1 cellular context compared by ENCODE assay signal in genomic region chr17:59892849-59893616, GRCh38.
A peak's percentile ranks its signal among the peaks of the same experiment; 100 is the strongest.
TF ChIP-seq lines count a peak whose summit lies in the region.

Gene RPS6KB1 (plus strand): TSS chr17:59893121. CDS start chr17:59893185, 64 bp downstream.
Gene TUBD1 (minus strand): TSS chr17:59892943. CDS start chr17:59891002, 1,941 bp downstream.

TF ChIP-seq in HepG2, 621 proteins besides CTCF, POLR2A, EP300 and RAD21 (continued from another document and continues in another):
- TF ChIP-seq REST (IDR thresholded peaks at IDR 0.05; ENCODE audit: borderline replicate concordance in 1 of 2, low read depth in 1 of 2, low read length in 2 of 2): peak in 1 of 2 experiments; percentile 65; a peak in 1 of 4 replicates
- TF ChIP-seq ZNF616 (CRISPR knock-in tag; IDR thresholded peaks at IDR 0.05; ENCODE audit: low read depth): peak; percentile 90
- TF ChIP-seq NFYB (CRISPR knock-in tag; IDR thresholded peaks at IDR 0.05): peak; percentile 62
- TF ChIP-seq ZNF547 (CRISPR knock-in tag; IDR thresholded peaks at IDR 0.05): no peak; the same call in 1 of the 2 replicates
- TF ChIP-seq KDM6A (CRISPR knock-in tag; IDR thresholded peaks at IDR 0.05; ENCODE audit: low read depth): no peak
- TF ChIP-seq MAF1 (CRISPR knock-in tag; IDR thresholded peaks at IDR 0.05; ENCODE audit: borderline replicate concordance): 0 out of 2 replicates have a peak, but pooled peaks have one; percentile 59
- no peak for TF ChIP-seq NONO (IDR thresholded peaks at IDR 0.05)
- peak; percentile 91 for TF ChIP-seq NONO (CRISPR knock-in tag; conservative IDR thresholded peaks at IDR 0.05)
- TF ChIP-seq SOX13 (IDR thresholded peaks at IDR 0.05): peak; percentile 56; the same call in 1 of the 2 replicates
- peak in 1 of 2 experiments; percentile 7; a peak in 1 of 4 replicates for TF ChIP-seq SOX13 (CRISPR knock-in tag; conservative IDR thresholded peaks at IDR 0.05 in 1 of 2, IDR thresholded peaks at IDR 0.05 in 1 of 2)
- TF ChIP-seq HDAC6 (IDR thresholded peaks at IDR 0.05; ENCODE audit: low read depth, low read length): no peak
- no peak for TF ChIP-seq ZNF17 (CRISPR knock-in tag; IDR thresholded peaks at IDR 0.05)
- no peak; a peak in 1 of 4 replicates for TF ChIP-seq ATF4 (CRISPR knock-in tag; IDR thresholded peaks at IDR 0.05)
- TF ChIP-seq ATF5 (CRISPR knock-in tag; IDR thresholded peaks at IDR 0.05; ENCODE audit: low read depth): peak; percentile 52; the same call in 1 of the 2 replicates
- TF ChIP-seq ZSCAN20 (CRISPR knock-in tag; IDR thresholded peaks at IDR 0.05; ENCODE audit: borderline replicate concordance): no peak
- TF ChIP-seq TRIM22 (IDR thresholded peaks at IDR 0.05): no peak
- TF ChIP-seq ZFP62 (CRISPR knock-in tag; IDR thresholded peaks at IDR 0.05): no peak
- TF ChIP-seq ELF4 (CRISPR knock-in tag; IDR thresholded peaks at IDR 0.05; ENCODE audit: borderline replicate concordance): no peak
- TF ChIP-seq PRDM10 (CRISPR knock-in tag; IDR thresholded peaks at IDR 0.05; ENCODE audit: low read depth): peak; percentile 3; the same call in 1 of the 2 replicates
- TF ChIP-seq TEAD2 (CRISPR knock-in tag; IDR thresholded peaks at IDR 0.05): peak; percentile 53
- TF ChIP-seq CENPT (CRISPR knock-in tag; IDR thresholded peaks at IDR 0.05; ENCODE audit: low read depth): no peak
- TF ChIP-seq PHF20 (CRISPR knock-in tag; IDR thresholded peaks at IDR 0.05): peak; percentile 87
- TF ChIP-seq TARDBP (CRISPR knock-in tag; IDR thresholded peaks at IDR 0.05): peak; percentile 70; the same call in 1 of the 2 replicates
- TF ChIP-seq MIER2 (CRISPR knock-in tag; IDR thresholded peaks at IDR 0.05): peak; percentile 44; the same call in 1 of the 2 replicates
- TF ChIP-seq SMAD1 (CRISPR knock-in tag; IDR thresholded peaks at IDR 0.05; ENCODE audit: borderline replicate concordance, low read depth): peak; percentile 97; the same call in 1 of the 2 replicates
- TF ChIP-seq E2F2 (CRISPR knock-in tag; IDR thresholded peaks at IDR 0.05; ENCODE audit: borderline replicate concordance): 0 out of 2 replicates have a peak, but pooled peaks have one; percentile 40
- TF ChIP-seq ZNF10 (CRISPR knock-in tag; IDR thresholded peaks at IDR 0.05; ENCODE audit: borderline replicate concordance, low read depth): no peak
- TF ChIP-seq ZNF543 (CRISPR knock-in tag; IDR thresholded peaks at IDR 0.05): peak; percentile 96
- peak; percentile 86 for TF ChIP-seq ASH2L (IDR thresholded peaks at IDR 0.05; ENCODE audit: insufficient read length, low read depth, low read length)
- TF ChIP-seq TOPORS (CRISPR knock-in tag; IDR thresholded peaks at IDR 0.05): peak; percentile 55
- TF ChIP-seq ZNF597 (CRISPR knock-in tag; IDR thresholded peaks at IDR 0.05): peak; percentile 75; the same call in 1 of the 2 replicates
- no peak for TF ChIP-seq ZNF205 (CRISPR knock-in tag; IDR thresholded peaks at IDR 0.05)
- peak; percentile 77; the same call in 1 of the 2 replicates for TF ChIP-seq ZBTB44 (CRISPR knock-in tag; IDR thresholded peaks at IDR 0.05)
- TF ChIP-seq ZFY (CRISPR knock-in tag; IDR thresholded peaks at IDR 0.05): peak; percentile 100
- TF ChIP-seq YY1 (IDR thresholded peaks at IDR 0.05; ENCODE audit: insufficient read depth, insufficient replicate concordance, low read depth, low read length): peak; percentile 95
- no peak; the same call in 1 of the 2 replicates for TF ChIP-seq ATAD3A (CRISPR knock-in tag; IDR thresholded peaks at IDR 0.05)
- no peak for TF ChIP-seq ZNF3 (CRISPR knock-in tag; IDR thresholded peaks at IDR 0.05)
- TF ChIP-seq HNRNPK (IDR thresholded peaks at IDR 0.05; ENCODE audit: low read depth, low read length, poor library complexity, severe bottlenecking): peak; percentile 43
- no peak for TF ChIP-seq PTBP1 (IDR thresholded peaks at IDR 0.05; ENCODE audit: low read depth, low read length, poor library complexity, severe bottlenecking)
- TF ChIP-seq ZNF766 (CRISPR knock-in tag; IDR thresholded peaks at IDR 0.05; ENCODE audit: borderline replicate concordance): 0 out of 2 replicates have a peak, but pooled peaks have one; percentile 92
- no peak for TF ChIP-seq BCL6 (CRISPR knock-in tag; IDR thresholded peaks at IDR 0.05)
- TF ChIP-seq ZNF720 (CRISPR knock-in tag; IDR thresholded peaks at IDR 0.05): no peak
- TF ChIP-seq BHLHE40 (IDR thresholded peaks at IDR 0.05; ENCODE audit: low read length): peak; percentile 26; the same call in 1 of the 2 replicates
- TF ChIP-seq ZFP90 (CRISPR knock-in tag; IDR thresholded peaks at IDR 0.05; ENCODE audit: borderline replicate concordance): peak; percentile 93; the same call in 1 of the 2 replicates
- no peak for TF ChIP-seq STAT6 (CRISPR knock-in tag; IDR thresholded peaks at IDR 0.05; ENCODE audit: borderline replicate concordance)
- peak; percentile 37; the same call in 1 of the 2 replicates for TF ChIP-seq CEBPG (CRISPR knock-in tag; IDR thresholded peaks at IDR 0.05)
- TF ChIP-seq STAG1 (CRISPR knock-in tag; IDR thresholded peaks at IDR 0.05): 0 out of 2 replicates have a peak, but pooled peaks have one; percentile 5
- no peak for TF ChIP-seq ZNF24 (IDR thresholded peaks at IDR 0.05)
- TF ChIP-seq ZSCAN22 (CRISPR knock-in tag; IDR thresholded peaks at IDR 0.05): no peak; the same call in 1 of the 2 replicates
- peak; percentile 76; the same call in 1 of the 2 replicates for TF ChIP-seq ZNF614 (CRISPR knock-in tag; IDR thresholded peaks at IDR 0.05; ENCODE audit: borderline replicate concordance)
